Comparison of ENCODE assay signal across 9 cellular contexts in genomic region chr1:11845641-11846335, GRCh38. TPM values are rescaled to one million over a fixed set of nuclear protein-coding genes. Genes with fewer than 3 reads are reported as not detected.
DNase-seq lines count a peak whose midpoint lies in the region; ATAC-seq and TF ChIP-seq lines count a peak whose summit lies in the region.
"Had no signal": no experiment of that assay in that cellular context is flagged by ENCODE, and none has a peak within 500 bp of the region (broad histone marks: within the 10 kb centered on the region; RNA-seq: fewer than 3 reads in every experiment).

No MANE protein-coding gene starts in this region.

- no peak overlapping the region for H3K4me3 Mint-ChIP-seq in glutamatergic neuron (ENCODE audit: unreplicated experiment)

- H3K4me1 Mint-ChIP-seq in glutamatergic neuron (ENCODE audit: low read depth, unreplicated experiment) = peaks cover 22% of the 10 kb centered on the region

- H3K27me3 ChIP-seq in dorsolateral prefrontal cortex = no peaks in the 10 kb centered on the region
- H3K27me3 ChIP-seq in aorta (ENCODE audit: control insufficient read depth in 1 of 2, insufficient read depth in 2 of 2, low read length in 1 of 2) = no peaks in the 10 kb centered on the region
- H3K27me3 ChIP-seq: heart right ventricle had no signal

- no peak overlapping the region for H3K4me2 ChIP-seq in OCI-LY7 (ENCODE audit: low read length)

- ATAC-seq in aorta (ENCODE audit: low FRiP score) = no peak

- DNase-seq in OCI-LY7 (ENCODE audit: low spot score) (peak; percentile 43), glutamatergic neuron (peak; percentile 71), dorsolateral prefrontal cortex (no peak), aorta (no peak), HCEC 1CT (no peak)
- DNase-seq: amygdala, heart right ventricle, NCI-H526 had no signal

- no TSS peak for BruUV-seq in OCI-LY7 (replicated peaks; lab: Mats Ljungman, UMichigan)

- CTCF ChIA-PET in OCI-LY7 (lab: Charles Lee; ENCODE audit: unreplicated experiment) = no interaction called here

- peaks cover 1% of the 10 kb centered on the region for H3K27me3 Mint-ChIP-seq in glutamatergic neuron (ENCODE audit: unreplicated experiment)

- H3K9me3 Mint-ChIP-seq in glutamatergic neuron (ENCODE audit: unreplicated experiment) = peaks cover 4% of the 10 kb centered on the region

- H3K79me2 ChIP-seq in OCI-LY7 (ENCODE audit: insufficient read depth, low read depth, low read length) = no peaks in the 10 kb centered on the region

- H3K9me3 ChIP-seq in OCI-LY7 (ENCODE audit: low read length) (no peaks in the 10 kb centered on the region), aorta (ENCODE audit: control insufficient read depth, low read length) (no peaks in the 10 kb centered on the region)
- H3K9me3 ChIP-seq: heart right ventricle had no signal

- no peaks in the 10 kb centered on the region for H3K9me2 ChIP-seq in OCI-LY7 (ENCODE audit: insufficient read depth, low read length)

- H3K4me1 ChIP-seq in OCI-LY7 (ENCODE audit: insufficient read depth, low read length, poor library complexity, severe bottlenecking) (peaks cover 33% of the 10 kb centered on the region), aorta (ENCODE audit: control insufficient read depth in 1 of 2, insufficient read depth in 2 of 2, low read length in 2 of 2) (no peaks in the 10 kb centered on the region)

- POLR2A ChIA-PET in OCI-LY7 (lab: Charles Lee) = interaction anchor here (0.7 kb wide), 2 partner anchors 15 to 26 kb away, joined by 3 read pairs; no protein-coding TSS in a partner anchor

- H3K36me3 ChIP-seq in OCI-LY7 (ENCODE audit: insufficient read depth, low read length) (peaks cover 53% of the 10 kb centered on the region), aorta (ENCODE audit: control insufficient read depth in 1 of 2, insufficient read depth in 2 of 2, low read length in 1 of 2) (peaks cover 0 to 4% of the 10 kb centered on the region in 2 donors)

- intact Hi-C loops in OCI-LY7 (cut with micrococcal nuclease; ENCODE audit: unreplicated experiment) (no loop called here), dorsolateral prefrontal cortex (cut with DNase I) (no loop called here), aorta (cut with DNase I) (no loop called here)

- H3K27ac Mint-ChIP-seq in glutamatergic neuron (ENCODE audit: unreplicated experiment) = peak overlapping the region; percentile 43

- H2AFZ ChIP-seq in OCI-LY7 (ENCODE audit: low read length) = no peak overlapping the region

- 40 to 41% methylated on average over 5 of the region's 5 CpGs for WGBS in aorta, 2 donors

- TF ChIP-seq CTCF in GM12873 (IDR thresholded peaks at IDR 0.05; ENCODE audit: insufficient read depth, low read depth, low read length, missing control alignments) = peak; percentile 9
- no peak for TF ChIP-seq CTCF in OCI-LY7 (conservative IDR thresholded peaks at IDR 0.05; ENCODE audit: low read length)
- peak; percentile 28 for TF ChIP-seq CTCF in glutamatergic neuron (IDR thresholded peaks at IDR 0.05; ENCODE audit: partially characterized antibody, unreplicated experiment)
- no peak for TF ChIP-seq CTCF in dorsolateral prefrontal cortex (IDR thresholded peaks at IDR 0.05 in 54 of 56, conservative IDR thresholded peaks at IDR 0.05 in 2 of 56; ENCODE audit: low read depth in 1 of 56, partially characterized antibody in 56 of 56)

- H3K27ac ChIP-seq in OCI-LY7 (ENCODE audit: low read depth, low read length, poor library complexity, severe bottlenecking) (no peak overlapping the region), dorsolateral prefrontal cortex (no peak overlapping the region), aorta (ENCODE audit: low read depth in 1 of 2, low read length in 2 of 2) (no peak overlapping the region)

- H4K20me1 ChIP-seq in OCI-LY7 (ENCODE audit: insufficient read depth, low read length) = no peaks in the 10 kb centered on the region

- no peaks in the 10 kb centered on the region for H3K36me3 Mint-ChIP-seq in glutamatergic neuron (ENCODE audit: unreplicated experiment)

- H3K4me3 ChIP-seq in OCI-LY7 (ENCODE audit: low read depth, low read length, poor library complexity, severe bottlenecking) = no peak overlapping the region
- no peak overlapping the region for H3K4me3 ChIP-seq in dorsolateral prefrontal cortex
- no peak overlapping the region for H3K4me3 ChIP-seq in aorta (ENCODE audit: low read length in 2 of 2)

RNA-seq across cellular contexts. Expression of gene NPPA, which starts 1.8 kb away (rescaled TPM):
- total RNA-seq in OCI-LY7 (2014; rRNA removed; shearing (Covaris generic)) = not detected in 2 replicates
- total RNA-seq in OCI-LY7 (2022) (not detected in 2 replicates), glutamatergic neuron (ENCODE audit: unreplicated experiment) (not detected), dorsolateral prefrontal cortex (1 to 10 TPM in 97 of 120 experiments, under 1 TPM in 14, not detected in 9; 0.58 to 9.9 (median 1.9) TPM), aorta (under 1 TPM in 1 of 2 donors, not detected in 1; 0.48 TPM)
- 1 to 10 TPM in 1 of 2 donors, under 1 TPM in 1; 0.23 to 5.5 TPM for polyA plus RNA-seq in aorta

RNA-seq across cellular contexts. Expression of gene NPPB, which starts 13.0 kb away (rescaled TPM):
- total RNA-seq in OCI-LY7 (2014; rRNA removed; shearing (Covaris generic)) = not detected in 2 replicates
- total RNA-seq in OCI-LY7 (2022) (not detected in 2 replicates), glutamatergic neuron (ENCODE audit: unreplicated experiment) (not detected), dorsolateral prefrontal cortex (1 to 10 TPM in 2 of 120 experiments, under 1 TPM in 5, not detected in 113; 0.70 to 1.4 (median 0.84) TPM), aorta (not detected)
- polyA plus RNA-seq in aorta = 10 to 100 TPM in 1 of 2 donors, under 1 TPM in 1; 0.87 to 25.7 TPM

RNA-seq across cellular contexts. Expression of gene CLCN6, which starts 39.8 kb away (rescaled TPM):
- total RNA-seq in OCI-LY7 (2014; rRNA removed; shearing (Covaris generic)) = 16.1 and 19.7 TPM in 2 replicates
- 51.3 and 65.8 TPM in 2 replicates for total RNA-seq in OCI-LY7 (2022)
- total RNA-seq in glutamatergic neuron (ENCODE audit: unreplicated experiment) = 94.3 TPM
- total RNA-seq in dorsolateral prefrontal cortex = 10 to 100 TPM; 51.7 to 92.9 (median 69.7) TPM
- 10 to 100 TPM; 25.8 to 37.5 TPM for total RNA-seq in aorta
- 10 to 100 TPM in 1 of 2 donors, 1 to 10 TPM in 1; 3.9 to 15.5 TPM for polyA plus RNA-seq in aorta

RNA-seq across cellular contexts. Expression of gene MTHFR, which starts 40.0 kb away (rescaled TPM):
- 31.3 and 31.6 TPM in 2 replicates for total RNA-seq in OCI-LY7 (2014; rRNA removed; shearing (Covaris generic))
- total RNA-seq in OCI-LY7 (2022) (54.6 and 58.0 TPM in 2 replicates), glutamatergic neuron (ENCODE audit: unreplicated experiment) (83.2 TPM), dorsolateral prefrontal cortex (10 to 100 TPM; 31.4 to 70.6 (median 41.5) TPM), aorta (10 to 100 TPM; 32.1 to 53.0 TPM)
- 10 to 100 TPM in 1 of 2 donors, 1 to 10 TPM in 1; 4.6 to 22.0 TPM for polyA plus RNA-seq in aorta

Comparison
In these comparisons a context has a peak if more than half of its experiments do, and no peak if none do; other contexts are left out.
1. CTCF ChIP-seq: peak in GM12873 (single experiment) and glutamatergic neuron (single experiment); none in OCI-LY7 (single experiment) and dorsolateral prefrontal cortex (0 of 56).
2. DNase-seq: peak in OCI-LY7 (single experiment) and glutamatergic neuron (single experiment); none in dorsolateral prefrontal cortex (0 of 10), aorta (0 of 2) and HCEC 1CT (single experiment).